Comparison of ENCODE assay signal across 1 cellular context in genomic region chr22:19716829-19717105, GRCh38.
TF ChIP-seq lines count a peak whose summit lies in the region.

No MANE protein-coding gene starts in this region.

TF ChIP-seq in HEK293, 187 proteins besides CTCF, POLR2A, EP300 and RAD21:
- TF ChIP-seq ZNF549 (tag by site-specific recombination; IDR thresholded peaks at IDR 0.05), result no peak
- TF ChIP-seq, protein P1, sequence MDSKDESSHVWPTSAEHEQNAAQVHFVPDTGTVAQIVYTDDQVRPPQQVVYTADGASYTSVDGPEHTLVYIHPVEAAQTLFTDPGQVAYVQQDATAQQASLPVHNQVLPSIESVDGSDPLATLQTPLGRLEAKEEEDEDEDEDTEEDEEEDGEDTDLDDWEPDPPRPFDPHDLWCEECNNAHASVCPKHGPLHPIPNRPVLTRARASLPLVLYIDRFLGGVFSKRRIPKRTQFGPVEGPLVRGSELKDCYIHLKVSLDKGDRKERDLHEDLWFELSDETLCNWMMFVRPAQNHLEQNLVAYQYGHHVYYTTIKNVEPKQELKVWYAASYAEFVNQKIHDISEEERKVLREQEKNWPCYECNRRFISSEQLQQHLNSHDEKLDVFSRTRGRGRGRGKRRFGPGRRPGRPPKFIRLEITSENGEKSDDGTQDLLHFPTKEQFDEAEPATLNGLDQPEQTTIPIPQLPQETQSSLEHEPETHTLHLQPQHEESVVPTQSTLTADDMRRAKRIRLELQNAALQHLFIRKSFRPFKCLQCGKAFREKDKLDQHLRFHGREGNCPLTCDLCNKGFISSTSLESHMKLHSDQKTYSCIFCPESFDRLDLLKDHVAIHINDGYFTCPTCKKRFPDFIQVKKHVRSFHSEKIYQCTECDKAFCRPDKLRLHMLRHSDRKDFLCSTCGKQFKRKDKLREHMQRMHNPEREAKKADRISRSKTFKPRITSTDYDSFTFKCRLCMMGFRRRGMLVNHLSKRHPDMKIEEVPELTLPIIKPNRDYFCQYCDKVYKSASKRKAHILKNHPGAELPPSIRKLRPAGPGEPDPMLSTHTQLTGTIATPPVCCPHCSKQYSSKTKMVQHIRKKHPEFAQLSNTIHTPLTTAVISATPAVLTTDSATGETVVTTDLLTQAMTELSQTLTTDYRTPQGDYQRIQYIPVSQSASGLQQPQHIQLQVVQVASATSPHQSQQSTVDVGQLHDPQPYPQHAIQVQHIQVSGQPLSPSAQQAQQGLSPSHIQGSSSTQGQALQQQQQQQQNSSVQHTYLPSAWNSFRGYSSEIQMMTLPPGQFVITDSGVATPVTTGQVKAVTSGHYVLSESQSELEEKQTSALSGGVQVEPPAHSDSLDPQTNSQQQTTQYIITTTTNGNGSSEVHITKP (tag by site-specific recombination; IDR thresholded peaks at IDR 0.05), result peak; percentile 16; the same call in 1 of the 2 replicates
